Comparison of ENCODE assay signal across 20 cellular contexts in genomic region chr5:156256644-156257043, GRCh38.
DNase-seq lines count a peak whose midpoint lies in the region; ATAC-seq, FAIRE-seq and TF ChIP-seq lines count a peak whose summit lies in the region.
"Had no signal": no experiment of that assay in that cellular context is flagged by ENCODE, and none has a peak within 500 bp of the region (broad histone marks: within the 10 kb centered on the region; RNA-seq: fewer than 3 reads in every experiment).

No MANE protein-coding gene starts in this region.

- H3K36me3 ChIP-seq in IMR-90 (ENCODE audit: control insufficient read depth, insufficient read depth, low read length), result no peaks in the 10 kb centered on the region
- H3K36me3 ChIP-seq in H1 (ENCODE audit: control insufficient read depth in 2 of 4, insufficient read depth in 4 of 4, low read length in 3 of 4), result no peaks in the 10 kb centered on the region
- H3K36me3 ChIP-seq: BLaER1 treated with 17β-estradiol and CSF1 and Interleukin-3, amounts not matched to agents 10 nM and 100 nM had no signal

- no peaks in the 10 kb centered on the region for H3K4me1 ChIP-seq in A549
- H3K4me1 ChIP-seq in IMR-90 (ENCODE audit: control insufficient read depth, insufficient read depth, low read length), result no peaks in the 10 kb centered on the region
- H3K4me1 ChIP-seq in H1 (replicated peaks in 1 of 4; ENCODE audit: control insufficient read depth in 3 of 4, insufficient read depth in 4 of 4, low read length in 3 of 4), result peaks cover 0 to 3% (median 0%) of the 10 kb centered on the region in 4 experiments; a peak in 1 of 7 replicates
- H3K4me1 ChIP-seq: BLaER1 treated with 17β-estradiol and CSF1 and Interleukin-3, amounts not matched to agents 10 nM and 100 nM; Caco-2 had no signal

- H3K4me2 ChIP-seq in A549 (no peak overlapping the region), IMR-90 (ENCODE audit: low read depth, low read length) (no peak overlapping the region), H1 (ENCODE audit: insufficient read depth in 1 of 2, low read depth in 2 of 2, low read length in 2 of 2) (no peak overlapping the region)
- H3K4me2 ChIP-seq: BLaER1 treated with 17β-estradiol and CSF1 and Interleukin-3, amounts not matched to agents 10 nM and 100 nM had no signal

- H2BK120ac ChIP-seq in IMR-90 (ENCODE audit: low read depth, low read length), result no peak overlapping the region
- no peak overlapping the region for H2BK120ac ChIP-seq in H1 (replicated peaks; ENCODE audit: low read depth, low read length)

- H3K4ac ChIP-seq in IMR-90 (ENCODE audit: low read depth, low read length) (no peak overlapping the region), H1 (replicated peaks; ENCODE audit: insufficient read length, low read depth, low read length) (no peak overlapping the region)

- H3K79me1 ChIP-seq in IMR-90 (ENCODE audit: low read depth in 1 of 2, low read length in 2 of 2), result no peaks in the 10 kb centered on the region
- no peaks in the 10 kb centered on the region for H3K79me1 ChIP-seq in H1 (ENCODE audit: low read depth, low read length)

- H3K4me3 ChIP-seq in A549 (no peak overlapping the region), IMR-90 (ENCODE audit: insufficient read depth, low read depth, low read length) (no peak overlapping the region), H1 (ENCODE audit: extremely low read depth in 1 of 4, insufficient read depth in 2 of 4, low read depth in 3 of 4, low read length in 4 of 4) (no peak overlapping the region)
- H3K4me3 ChIP-seq: BLaER1 treated with 17β-estradiol and CSF1 and Interleukin-3, amounts not matched to agents 10 nM and 100 nM had no signal

- intact Hi-C loops in IMR-90 (cut with micrococcal nuclease), result no loop called here

- no peak for DNase-seq in A549 (ENCODE audit: low read depth in 1 of 2, low spot score in 1 of 2)
- DNase-seq in IMR-90, result no peak
- DNase-seq in H1 (ENCODE audit: low read depth in 1 of 2, low spot score in 2 of 2), result no peak
- no peak for DNase-seq in epidermal melanocyte (ENCODE audit: insufficient read length, low spot score)
- DNase-seq: 8988T; AML-193; Caco-2; Calu3; CD4-positive, alpha-beta T cell; CD8-positive, alpha-beta T cell; DMS79 treated with DMSO at 0.1 percent for 48 hours; GF-D8 had no signal

- H2AK5ac ChIP-seq in IMR-90 (ENCODE audit: low read depth, low read length) (no peak overlapping the region), H1 (ENCODE audit: low read depth, low read length) (no peak overlapping the region)

- FAIRE-seq in A549 (lab: Jason Lieb, UNC) (no peak), H1 (lab: Jason Lieb, UNC) (no peak)
- FAIRE-seq: A204.1, D721Med, G401.6, GM12891, GM19239 had no signal

- in situ Hi-C loops in IMR-90 (cut with MboI; ENCODE audit: low sequenced_read_pairs), result no loop called here

- TF ChIP-seq CTCF in A549 (IDR thresholded peaks at IDR 0.05) (no peak), IMR-90 (conservative IDR thresholded peaks at IDR 0.05; ENCODE audit: low read depth, low read length) (no peak), H1 (IDR thresholded peaks at IDR 0.05; ENCODE audit: control extremely low read depth in 1 of 3, insufficient read depth in 1 of 3, low read depth in 1 of 3, low read length in 3 of 3) (no peak)

- 91% methylated on average over 3 of the region's 3 CpGs for WGBS in A549 (ENCODE audit: missing lambda C conversion rate)
- WGBS in IMR-90 (ENCODE audit: extremely low coverage in 2 of 2, insufficient read length in 1 of 2), 2 experiments, result no CpG with 5 or more reads among the region's 3 CpGs
- WGBS in H1 (ENCODE audit: extremely low coverage in 1 of 2, insufficient coverage in 1 of 2, insufficient read length in 1 of 2, insufficient replicate concordance in 2 of 2, low coverage in 1 of 2, low lambda C conversion rate in 2 of 2, missing lambda C conversion rate in 1 of 2), 2 experiments, result 96% methylated on average over 3 of the region's 3 CpGs; no CpG with 5 or more reads in 1 of the 2 experiments

- no TSS peak for BruUV-seq in IMR-90 (replicated peaks; lab: Mats Ljungman, UMichigan)

- H2AK9ac ChIP-seq in IMR-90 (replicated peaks; ENCODE audit: low read depth, low read length, poor library complexity), result no peak overlapping the region

- CTCF ChIA-PET in A549 (lab: Yijun Ruan, JAX), result no interaction called here
- CTCF ChIA-PET in IMR-90 (lab: Yijun Ruan, JAX), result interaction anchor here (1.0 to 1.1 kb wide), 2 partner anchors 9 to 15 kb away, joined by 4 read pairs; no protein-coding TSS in a partner anchor
- CTCF ChIA-PET in H1 (lab: Charles Lee; ENCODE audit: partially characterized antibody), result no interaction called here

- TF ChIP-seq EP300 in A549 (IDR thresholded peaks at IDR 0.05), result no peak
- TF ChIP-seq EP300 in H1 (IDR thresholded peaks at IDR 0.05; ENCODE audit: borderline replicate concordance in 1 of 2, low read depth in 2 of 2, low read length in 2 of 2), result no peak

- H4K91ac ChIP-seq in IMR-90 (ENCODE audit: insufficient read depth, low read depth, low read length), result no peak overlapping the region
- no peak overlapping the region for H4K91ac ChIP-seq in H1 (replicated peaks; ENCODE audit: insufficient read length, low read length)

- dilution Hi-C loops in IMR-90 (cut with HindIII; ENCODE audit: low sequenced_read_pairs, unreplicated experiment), result no loop called here

- H3K9ac ChIP-seq in IMR-90 (ENCODE audit: low read depth, low read length), result no peak overlapping the region
- no peak overlapping the region for H3K9ac ChIP-seq in H1 (replicated peaks in 1 of 4; ENCODE audit: extremely low read depth in 1 of 4, low read depth in 3 of 4, low read length in 3 of 4)
- H3K9ac ChIP-seq: BLaER1 treated with 17β-estradiol and CSF1 and Interleukin-3, amounts not matched to agents 10 nM and 100 nM had no signal

- H2BK15ac ChIP-seq in IMR-90 (ENCODE audit: low read depth, low read length) (no peak overlapping the region), H1 (ENCODE audit: low read length) (no peak overlapping the region)

- no peak for TF ChIP-seq POLR2A in A549 (IDR thresholded peaks at IDR 0.05; ENCODE audit: low read length)
- TF ChIP-seq POLR2A in IMR-90 (IDR thresholded peaks at IDR 0.05; ENCODE audit: low read depth, low read length), result no peak
- no peak for TF ChIP-seq POLR2A in H1 (IDR thresholded peaks at IDR 0.05; ENCODE audit: control extremely low read depth in 1 of 2, low read depth in 2 of 2, low read length in 2 of 2)

- POLR2A ChIA-PET in A549 (lab: Yijun Ruan, JAX), result no interaction called here
- POLR2A ChIA-PET in IMR-90 (lab: Charles Lee; ENCODE audit: unreplicated experiment), result no interaction called here
- POLR2A ChIA-PET in H1 (lab: Charles Lee; ENCODE audit: partially characterized antibody), result no interaction called here

- no peak overlapping the region for H2BK5ac ChIP-seq in IMR-90 (ENCODE audit: low read depth, low read length, poor library complexity, severe bottlenecking)
- no peak overlapping the region for H2BK5ac ChIP-seq in H1 (ENCODE audit: low read depth, low read length)

- H3K79me2 ChIP-seq in H1 (ENCODE audit: control insufficient read depth in 1 of 2, insufficient read depth in 2 of 2, low read length in 2 of 2), result no peaks in the 10 kb centered on the region

- H3K56ac ChIP-seq in IMR-90 (ENCODE audit: extremely low read depth, insufficient read depth, low read length), result no peak overlapping the region
- no peak overlapping the region for H3K56ac ChIP-seq in H1 (replicated peaks; ENCODE audit: insufficient read length, low read depth, low read length)

- H2BK20ac ChIP-seq in IMR-90 (ENCODE audit: low read depth, low read length), result no peak overlapping the region
- H2BK20ac ChIP-seq in H1 (ENCODE audit: low read length), result no peak overlapping the region

- H3K14ac ChIP-seq in IMR-90 (replicated peaks; ENCODE audit: low read depth, low read length) (no peak overlapping the region), H1 (ENCODE audit: insufficient read length) (no peak overlapping the region)

- H3K27me3 ChIP-seq in IMR-90 (ENCODE audit: control insufficient read depth, insufficient read depth, low read length) (no peaks in the 10 kb centered on the region), H1 (replicated peaks in 1 of 4; ENCODE audit: control insufficient read depth in 3 of 4, extremely low read depth in 1 of 4, insufficient read depth in 3 of 4, low read length in 3 of 4) (no peaks in the 10 kb centered on the region)
- H3K27me3 ChIP-seq: BLaER1 treated with 17β-estradiol and CSF1 and Interleukin-3, amounts not matched to agents 10 nM and 100 nM had no signal

- no peak overlapping the region for H4K5ac ChIP-seq in IMR-90 (ENCODE audit: low read depth, low read length)
- no peak overlapping the region for H4K5ac ChIP-seq in H1 (ENCODE audit: insufficient read length, low read depth, low read length)

- H3K23me2 ChIP-seq in H1 (ENCODE audit: low read depth, low read length), result no peaks in the 10 kb centered on the region

- no peak overlapping the region for H3K27ac ChIP-seq in A549
- no peak overlapping the region for H3K27ac ChIP-seq in IMR-90 (ENCODE audit: insufficient read depth, low read length)
- H3K27ac ChIP-seq in H1 (ENCODE audit: low read depth, low read length), result no peak overlapping the region
- H3K27ac ChIP-seq: BLaER1 treated with 17β-estradiol and CSF1 and Interleukin-3, amounts not matched to agents 10 nM and 100 nM; C4-2B had no signal

- no peak overlapping the region for H2BK12ac ChIP-seq in H1 (ENCODE audit: low read depth, low read length)

- H3K18ac ChIP-seq in IMR-90 (ENCODE audit: low read depth, low read length) (no peak overlapping the region), H1 (ENCODE audit: extremely low read depth, low read length) (no peak overlapping the region)

- H3K23ac ChIP-seq in IMR-90 (ENCODE audit: low read depth, low read length), result no peak overlapping the region
- no peak overlapping the region for H3K23ac ChIP-seq in H1 (ENCODE audit: insufficient read length)

- H2AFZ ChIP-seq in IMR-90 (replicated peaks; ENCODE audit: low read length, poor library complexity) (no peak overlapping the region), H1 (ENCODE audit: low read length) (no peak overlapping the region)

- ATAC-seq in A549, result no peak
- ATAC-seq in IMR-90 (ENCODE audit: low read depth), result no peak
- ATAC-seq in HG02798 (IDR thresholded peaks at IDR 0.05; ENCODE audit: poor library complexity, unreplicated experiment), result no peak
- ATAC-seq: CD8-positive, alpha-beta T cell had no signal

- no peak for TF ChIP-seq RAD21 in A549 (conservative IDR thresholded peaks at IDR 0.05 in 1 of 2, IDR thresholded peaks at IDR 0.05 in 1 of 2)
- TF ChIP-seq RAD21 in IMR-90 (IDR thresholded peaks at IDR 0.05; ENCODE audit: low read length), result no peak
- no peak for TF ChIP-seq RAD21 in H1 (IDR thresholded peaks at IDR 0.05 in 1 of 2, conservative IDR thresholded peaks at IDR 0.05 in 1 of 2; ENCODE audit: low read depth in 2 of 2, low read length in 2 of 2)

- no peaks in the 10 kb centered on the region for H3K9me1 ChIP-seq in IMR-90 (ENCODE audit: insufficient read depth, low read length)

- H4K20me1 ChIP-seq in IMR-90 (ENCODE audit: insufficient read depth, low read length) (no peaks in the 10 kb centered on the region), H1 (replicated peaks in 1 of 2; ENCODE audit: control insufficient read depth in 1 of 2, insufficient read depth in 2 of 2, low read length in 2 of 2) (no peaks in the 10 kb centered on the region)
- H4K20me1 ChIP-seq: BLaER1 treated with 17β-estradiol and CSF1 and Interleukin-3, amounts not matched to agents 10 nM and 100 nM had no signal

- H3K9me3 ChIP-seq in A549 (no peaks in the 10 kb centered on the region), IMR-90 (ENCODE audit: control insufficient read depth, insufficient read depth, low read length) (no peaks in the 10 kb centered on the region), H1 (ENCODE audit: insufficient read depth in 2 of 2, low read depth in 1 of 2, low read length in 1 of 2) (no peaks in the 10 kb centered on the region)
- H3K9me3 ChIP-seq: BLaER1 treated with 17β-estradiol and CSF1 and Interleukin-3, amounts not matched to agents 10 nM and 100 nM; Caco-2 had no signal

- H4K8ac ChIP-seq in IMR-90 (ENCODE audit: low read depth in 2 of 2, low read length in 2 of 2), result no peak overlapping the region
- H4K8ac ChIP-seq in H1 (ENCODE audit: extremely low read depth, insufficient read depth, low read length), result no peak overlapping the region

Comparison
In these comparisons a context has a peak if more than half of its experiments do, and no peak if none do; other contexts are left out.
1. Of the 18 proteins assayed by ChIP-seq in both H1 and A549: peak only in H1: none; only in A549: none; in both: MAFK; in neither: 17.